Comparison of ENCODE assay signal across 8 cellular contexts in genomic region chr9:130444565-130445221, GRCh38. TPM values are rescaled to one million over a fixed set of nuclear protein-coding genes. Genes with fewer than 3 reads are reported as not detected.
DNase-seq lines count a peak whose midpoint lies in the region; ATAC-seq and TF ChIP-seq lines count a peak whose summit lies in the region.

Gene ASS1 (plus strand): TSS chr9:130444961. CDS start chr9:130452229, 7,268 bp downstream.

- H3K27ac ChIP-seq in CD8-positive, alpha-beta T cell (ENCODE audit: low read depth, low read length): no peak within 1 kb of the TSS

- H3K9me3 Mint-ChIP-seq in CD8-positive, alpha-beta T cell: peaks cover 8% of the 10 kb centered on the region

- no peak for TF ChIP-seq CTCF in CD8-positive, alpha-beta T cell (IDR thresholded peaks at IDR 0.05)

- H3K27ac Mint-ChIP-seq in CD8-positive, alpha-beta T cell: no peak within 1 kb of the TSS

- H3K27me3 Mint-ChIP-seq in CD8-positive, alpha-beta T cell (ENCODE audit: low read depth): peaks cover 33% of the 10 kb centered on the region

- H3K36me3 ChIP-seq in CD8-positive, alpha-beta T cell (ENCODE audit: insufficient read depth, low read length): no peaks in the 10 kb centered on the region
- H3K36me3 ChIP-seq in MG63: peaks cover 26% of the 10 kb centered on the region

- no peaks in the 10 kb centered on the region for H3K27me3 ChIP-seq in CD8-positive, alpha-beta T cell (ENCODE audit: insufficient read depth, low read length)
- no peaks in the 10 kb centered on the region for H3K27me3 ChIP-seq in MG63

- H3K36me3 Mint-ChIP-seq in CD8-positive, alpha-beta T cell: no peaks in the 10 kb centered on the region

- POLR2A ChIA-PET in CD8-positive, alpha-beta T cell (lab: Charles Lee): no interaction called here

- intact Hi-C loops in CD8-positive, alpha-beta T cell (cut with DNase I, micrococcal nuclease): no loop called here

- DNase-seq in CD8-positive, alpha-beta T cell: peak in 4 of 7 experiments; percentile 21 to 31 (median 26)
- DNase-seq in MG63 (peak; percentile 87), mesenteric fat pad (ENCODE audit: low spot score) (no peak)
- DNase-seq in activated CD4-positive, alpha-beta T cell treated with anti-CD3 and anti-CD28 coated beads for 4 hours: peak; percentile 49 to 61
- peak; percentile 10 for DNase-seq in effector CD8-positive, alpha-beta T cell (lab: John Stamatoyannopoulos, UW)
- DNase-seq in stimulated activated CD8-positive, alpha-beta memory T cell treated with anti-CD3 and anti-CD28 coated beads, Interleukin-2, amount 100 ng/mL, for 48 hours (ENCODE audit: low read depth in 2 of 2): peak; percentile 22 to 31

- H3K4me1 ChIP-seq in CD8-positive, alpha-beta T cell (ENCODE audit: insufficient read depth, low read length): no peaks in the 10 kb centered on the region

- CTCF ChIA-PET in CD8-positive, alpha-beta T cell (lab: Charles Lee): no interaction called here

- H3K4me1 Mint-ChIP-seq in CD8-positive, alpha-beta T cell (ENCODE audit: low read depth): peaks cover 2% of the 10 kb centered on the region

- H3K4me3 ChIP-seq in CD8-positive, alpha-beta T cell (ENCODE audit: low read depth, low read length): peak within 1 kb of the TSS; percentile 19
- peak within 1 kb of the TSS; percentile 87 for H3K4me3 ChIP-seq in MG63

- no peaks in the 10 kb centered on the region for H3K9me3 ChIP-seq in CD8-positive, alpha-beta T cell (ENCODE audit: low read length)
- H3K9me3 ChIP-seq in MG63: peaks cover 5% of the 10 kb centered on the region; the same call in 1 of the 2 replicates

- peak within 1 kb of the TSS; percentile 60 for H3K4me3 Mint-ChIP-seq in CD8-positive, alpha-beta T cell

- peak; percentile 79 for ATAC-seq in CD8-positive, alpha-beta T cell
- no peak for ATAC-seq in HG02884 (IDR thresholded peaks at IDR 0.05; ENCODE audit: unreplicated experiment)
- ATAC-seq in HG02938 (IDR thresholded peaks at IDR 0.05; ENCODE audit: unreplicated experiment): no peak

RNA-seq across cellular contexts. Expression of gene ASS1, which starts in this region (rescaled TPM):
- not detected for total RNA-seq in CD8-positive, alpha-beta T cell
- total RNA-seq in MG63 (2014; rRNA removed; shearing (Covaris generic); ENCODE audit: low replicate concordance): 536 and 752 TPM in 2 replicates
- total RNA-seq in mesenteric fat pad: 304 TPM

Comparison
In these comparisons a context has a peak if more than half of its experiments do, and no peak if none do; other contexts are left out.
1. RNA of gene ASS1 (total RNA-seq): 536 to 752 TPM in MG63 and 304 TPM in mesenteric fat pad (single experiment); not detected in CD8-positive, alpha-beta T cell; every median in the first group is over 100 times any median in the second.
2. Peak in DNase-seq, ATAC-seq and H3K4me3 ChIP-seq in CD8-positive, alpha-beta T cell; RNA of the gene not detected or under 1 TPM.